ENCODE assay signal across 2 cellular contexts in the genomic region with DNA sequence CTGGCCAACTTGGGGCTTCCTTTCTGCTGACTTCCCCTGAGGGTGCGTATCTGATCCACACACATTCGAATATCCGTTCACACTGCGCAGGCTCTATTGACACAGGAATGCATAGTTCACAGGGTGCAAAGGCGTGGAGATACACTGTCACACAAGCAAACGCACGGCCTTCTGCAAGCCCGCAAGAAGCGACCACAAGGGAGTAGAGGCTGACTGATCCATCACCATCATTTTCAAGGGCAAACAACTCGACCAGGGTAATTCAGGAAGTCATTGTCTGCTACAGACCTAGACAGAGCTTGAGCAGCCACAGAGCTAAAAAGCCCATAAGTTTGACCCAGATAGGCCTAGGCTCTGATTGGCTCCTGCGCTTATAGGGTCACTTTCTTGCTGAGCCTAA.
TF ChIP-seq lines count a peak whose summit lies in the region.

No MANE protein-coding gene starts in this region.

TF ChIP-seq in GM23338, 12 proteins besides CTCF, POLR2A, EP300 and RAD21:
- TF ChIP-seq EZH2 (IDR thresholded peaks at IDR 0.05; ENCODE audit: low read depth, unreplicated experiment) = no peak
- TF ChIP-seq, protein P1, sequence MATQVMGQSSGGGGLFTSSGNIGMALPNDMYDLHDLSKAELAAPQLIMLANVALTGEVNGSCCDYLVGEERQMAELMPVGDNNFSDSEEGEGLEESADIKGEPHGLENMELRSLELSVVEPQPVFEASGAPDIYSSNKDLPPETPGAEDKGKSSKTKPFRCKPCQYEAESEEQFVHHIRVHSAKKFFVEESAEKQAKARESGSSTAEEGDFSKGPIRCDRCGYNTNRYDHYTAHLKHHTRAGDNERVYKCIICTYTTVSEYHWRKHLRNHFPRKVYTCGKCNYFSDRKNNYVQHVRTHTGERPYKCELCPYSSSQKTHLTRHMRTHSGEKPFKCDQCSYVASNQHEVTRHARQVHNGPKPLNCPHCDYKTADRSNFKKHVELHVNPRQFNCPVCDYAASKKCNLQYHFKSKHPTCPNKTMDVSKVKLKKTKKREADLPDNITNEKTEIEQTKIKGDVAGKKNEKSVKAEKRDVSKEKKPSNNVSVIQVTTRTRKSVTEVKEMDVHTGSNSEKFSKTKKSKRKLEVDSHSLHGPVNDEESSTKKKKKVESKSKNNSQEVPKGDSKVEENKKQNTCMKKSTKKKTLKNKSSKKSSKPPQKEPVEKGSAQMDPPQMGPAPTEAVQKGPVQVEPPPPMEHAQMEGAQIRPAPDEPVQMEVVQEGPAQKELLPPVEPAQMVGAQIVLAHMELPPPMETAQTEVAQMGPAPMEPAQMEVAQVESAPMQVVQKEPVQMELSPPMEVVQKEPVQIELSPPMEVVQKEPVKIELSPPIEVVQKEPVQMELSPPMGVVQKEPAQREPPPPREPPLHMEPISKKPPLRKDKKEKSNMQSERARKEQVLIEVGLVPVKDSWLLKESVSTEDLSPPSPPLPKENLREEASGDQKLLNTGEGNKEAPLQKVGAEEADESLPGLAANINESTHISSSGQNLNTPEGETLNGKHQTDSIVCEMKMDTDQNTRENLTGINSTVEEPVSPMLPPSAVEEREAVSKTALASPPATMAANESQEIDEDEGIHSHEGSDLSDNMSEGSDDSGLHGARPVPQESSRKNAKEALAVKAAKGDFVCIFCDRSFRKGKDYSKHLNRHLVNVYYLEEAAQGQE (IDR thresholded peaks at IDR 0.05; ENCODE audit: unreplicated experiment) = no peak
- TF ChIP-seq STAT1 (IDR thresholded peaks at IDR 0.05; ENCODE audit: unreplicated experiment) = no peak
TF ChIP-seq in GM23338: peak in this region for 0.

TF ChIP-seq in endothelial cell of umbilical vein, 7 proteins besides CTCF, POLR2A, EP300 and RAD21:
- TF ChIP-seq FOS (IDR thresholded peaks at IDR 0.05; ENCODE audit: borderline replicate concordance, insufficient read depth, low read length) = no peak
- TF ChIP-seq GATA2 (IDR thresholded peaks at IDR 0.05; ENCODE audit: insufficient read depth, insufficient read length, low read depth, low read length) = no peak
- TF ChIP-seq, protein P2, sequence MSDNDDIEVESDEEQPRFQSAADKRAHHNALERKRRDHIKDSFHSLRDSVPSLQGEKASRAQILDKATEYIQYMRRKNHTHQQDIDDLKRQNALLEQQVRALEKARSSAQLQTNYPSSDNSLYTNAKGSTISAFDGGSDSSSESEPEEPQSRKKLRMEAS (IDR thresholded peaks at IDR 0.05; ENCODE audit: insufficient read depth, insufficient read length) = no peak
